23 cellular contexts compared by ENCODE assay signal in the genomic region with DNA sequence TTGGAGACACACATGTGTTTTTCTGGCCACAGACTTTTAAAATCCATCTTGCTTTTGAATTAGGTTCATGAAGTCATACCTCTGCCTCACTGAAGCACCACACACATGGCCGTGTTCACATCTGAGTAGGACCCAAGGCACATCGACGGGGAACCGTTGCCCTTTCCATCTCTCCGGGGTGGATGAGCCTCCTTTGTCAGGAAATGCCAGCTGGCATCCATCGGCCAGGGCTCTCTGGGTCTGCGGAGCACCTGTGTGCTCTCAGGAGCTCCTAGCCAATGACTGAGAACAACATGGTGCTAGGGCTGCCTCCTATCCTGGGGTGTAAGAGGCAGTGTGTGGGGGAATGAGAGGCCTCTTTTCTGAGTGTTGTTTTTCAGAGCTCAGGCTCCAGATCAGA.
"Had no signal": no experiment of that assay in that cellular context is flagged by ENCODE, and none has a peak within 500 bp of the region (broad histone marks: within the 10 kb centered on the region; RNA-seq: fewer than 3 reads in every experiment).

No MANE protein-coding gene starts in this region.

- H3K4me1 Mint-ChIP-seq: activated B cell treated with CpG ODN at 0.5 μM for 24 hours; activated CD4-positive, alpha-beta T cell treated with anti-CD3 and anti-CD28 coated beads, Interleukin-2, amount 10 ng/mL, durations not matched to agents 7 days and 5 days; activated naive CD8-positive, alpha-beta T cell treated with anti-CD3 and anti-CD28 coated beads, Interleukin-2, amount 10 ng/mL, durations not matched to agents 7 days and 5 days; IgD-negative memory B cell; T-cell had no signal

- H3K27me3 ChIP-seq: adrenal gland had no signal

- H3K36me3 ChIP-seq: adrenal gland had no signal

- H3K4me3 ChIP-seq: adrenal gland, SK-N-MC had no signal

- H3K4me1 ChIP-seq: adrenal gland had no signal

- H3K9me3 Mint-ChIP-seq: activated B cell treated with CpG ODN at 0.5 μM for 24 hours; activated CD4-positive, alpha-beta memory T cell treated with anti-CD3 and anti-CD28 coated beads for 36 hours; activated CD4-positive, alpha-beta T cell treated with anti-CD3 and anti-CD28 coated beads, Interleukin-2, amount 10 ng/mL, durations not matched to agents 7 days and 5 days had no signal

- H3K36me3 Mint-ChIP-seq: activated CD4-positive, alpha-beta memory T cell treated with anti-CD3 and anti-CD28 coated beads for 36 hours; activated naive CD8-positive, alpha-beta T cell treated with anti-CD3 and anti-CD28 coated beads, Interleukin-2, amount 10 ng/mL, durations not matched to agents 7 days and 5 days; IgD-negative memory B cell; T-cell had no signal

- H3K9me3 ChIP-seq: adrenal gland had no signal

- H3K4me3 Mint-ChIP-seq: activated B cell treated with CpG ODN at 0.5 μM for 24 hours; activated CD4-positive, alpha-beta memory T cell treated with anti-CD3 and anti-CD28 coated beads for 36 hours; activated CD4-positive, alpha-beta T cell treated with anti-CD3 and anti-CD28 coated beads, Interleukin-2, amount 10 ng/mL, durations not matched to agents 7 days and 5 days; activated naive CD8-positive, alpha-beta T cell treated with anti-CD3 and anti-CD28 coated beads, Interleukin-2, amount 10 ng/mL, durations not matched to agents 7 days and 5 days; IgD-negative memory B cell; T-cell had no signal

- H3K27ac Mint-ChIP-seq: activated B cell treated with CpG ODN at 0.5 μM for 24 hours; activated CD4-positive, alpha-beta memory T cell treated with anti-CD3 and anti-CD28 coated beads for 36 hours; activated CD4-positive, alpha-beta T cell treated with anti-CD3 and anti-CD28 coated beads, Interleukin-2, amount 10 ng/mL, durations not matched to agents 7 days and 5 days; activated naive CD8-positive, alpha-beta T cell treated with anti-CD3 and anti-CD28 coated beads, Interleukin-2, amount 10 ng/mL, durations not matched to agents 7 days and 5 days; IgD-negative memory B cell; T-cell had no signal

- FAIRE-seq: TTC549 had no signal

- DNase-seq: activated B cell treated with CpG ODN at 0.5 μM for 24 hours; activated CD4-positive, alpha-beta memory T cell treated with anti-CD3 and anti-CD28 coated beads for 36 hours; activated CD4-positive, alpha-beta T cell treated with anti-CD3 and anti-CD28 coated beads for 1 hour; activated CD4-positive, alpha-beta T cell treated with anti-CD3 and anti-CD28 coated beads, Interleukin-2, amount 10 ng/mL, durations not matched to agents 7 days and 5 days; activated naive CD4-positive, alpha-beta T cell treated with anti-CD3 and anti-CD28 coated beads, Interleukin-2, amount 50 U/mL, for 16 hours; activated naive CD8-positive, alpha-beta T cell treated with anti-CD3 and anti-CD28 coated beads, Interleukin-2, amount 10 ng/mL, durations not matched to agents 7 days and 5 days; anterior cingulate cortex; KG1; NCI-H1048; NCI-H1417; NCI-H1930; NCI-H2171 treated with DMSO at 0.1 percent for 48 hours; NCI-H226; NCI-H510A; NCI-H526 treated with DMSO at 0.1 percent for 48 hours; NCI-H82; T-helper 2 cell; T1000 had no signal

- H3K27ac ChIP-seq: adrenal gland, SK-N-MC had no signal
